In the genomic region with DNA sequence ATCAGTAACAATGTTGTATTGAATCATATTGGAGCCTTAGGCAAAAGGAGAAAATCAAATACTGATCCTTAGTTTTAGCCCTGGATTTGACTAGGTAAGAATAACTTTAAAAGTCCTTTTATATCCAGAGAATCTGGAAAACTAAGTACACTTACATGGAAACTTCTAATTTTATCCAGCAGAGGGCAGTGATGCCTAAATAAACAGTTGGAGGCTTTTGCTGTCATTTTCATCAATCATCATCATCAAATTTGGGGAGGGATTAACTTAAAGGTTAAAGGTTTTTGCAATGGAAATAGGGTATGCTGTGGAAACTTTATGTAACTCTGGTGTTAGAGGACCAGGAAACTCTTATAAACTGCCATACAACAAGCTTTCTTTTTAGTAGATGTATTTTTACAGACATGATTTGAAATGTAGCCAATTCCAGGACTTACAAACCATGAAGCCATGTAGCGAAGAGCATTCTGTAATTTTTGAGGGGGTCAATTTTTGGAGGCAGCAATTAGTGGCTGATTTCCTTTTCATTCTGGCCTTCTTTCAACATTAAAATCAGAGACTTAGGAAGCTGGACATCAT, we compare ENCODE assay signal across 8 cellular contexts.
A peak's percentile ranks its signal among the peaks of the same experiment; 100 is the strongest.
DNase-seq lines count a peak whose midpoint lies in the region; TF ChIP-seq lines count a peak whose summit lies in the region.

No MANE protein-coding gene starts in this region.

- DNase-seq in activated CD4-positive, alpha-beta T cell treated with anti-CD3 and anti-CD28 coated beads, Interleukin-2, amount 10 ng/mL, durations not matched to agents 24 days and 14 days, result peak; percentile 74
- no peak for DNase-seq in activated CD4-positive, alpha-beta T cell treated with anti-CD3 and anti-CD28 coated beads, Interleukin-2, amount 50 U/mL, for 4 hours
- DNase-seq in KBM-7 (peak; percentile 57), SK-N-SH (peak; percentile 30), fibroblast of lung (ENCODE audit: low read depth in 2 of 2) (peak; percentile 30 to 66), putamen (ENCODE audit: low spot score) (peak; percentile 34), 8988T (no peak)
- DNase-seq in NK-92 treated with Interleukin-12 subunit alpha and Interleukin-12 subunit beta, amount 100 ng/mL, for 24 hours (lab: John Stamatoyannopoulos, UW), result no peak

- H3K4me3 ChIP-seq in SK-N-SH (ENCODE audit: low read depth in 2 of 2, low read length in 1 of 2) (no peak overlapping the region), fibroblast of lung (replicated peaks in 1 of 4; ENCODE audit: control extremely low read depth in 1 of 4, insufficient read depth in 1 of 4, low read depth in 3 of 4, low read length in 4 of 4) (no peak overlapping the region)

- H3F3A ChIP-seq in SK-N-SH (replicated peaks; ENCODE audit: insufficient read depth), result no peaks in the 10 kb centered on the region

- 0% methylated on average over 1 of the region's 1 CpG for WGBS in SK-N-SH (ENCODE audit: low lambda C conversion rate)

- no peak overlapping the region for H3K4me3 Mint-ChIP-seq in activated CD4-positive, alpha-beta T cell treated with anti-CD3 and anti-CD28 coated beads, Interleukin-2, amount 10 ng/mL, durations not matched to agents 24 days and 14 days

- H3K9me3 Mint-ChIP-seq in activated CD4-positive, alpha-beta T cell treated with anti-CD3 and anti-CD28 coated beads, Interleukin-2, amount 10 ng/mL, durations not matched to agents 24 days and 14 days, result no peaks in the 10 kb centered on the region

- H3K27me3 ChIP-seq in SK-N-SH (ENCODE audit: insufficient read depth), result peaks cover 9% of the 10 kb centered on the region
- H3K27me3 ChIP-seq in fibroblast of lung (ENCODE audit: control insufficient read depth, insufficient read depth, low read length), result no peaks in the 10 kb centered on the region

- H3K4me1 Mint-ChIP-seq in activated CD4-positive, alpha-beta T cell treated with anti-CD3 and anti-CD28 coated beads, Interleukin-2, amount 10 ng/mL, durations not matched to agents 24 days and 14 days, result peaks cover 2% of the 10 kb centered on the region

- peak; percentile 62 for TF ChIP-seq RAD21 in SK-N-SH (IDR thresholded peaks at IDR 0.05; ENCODE audit: low read length)

- H3K27me3 Mint-ChIP-seq in activated CD4-positive, alpha-beta T cell treated with anti-CD3 and anti-CD28 coated beads, Interleukin-2, amount 10 ng/mL, durations not matched to agents 24 days and 14 days, result peaks cover 2% of the 10 kb centered on the region

- H4K20me1 ChIP-seq in SK-N-SH (ENCODE audit: insufficient read depth) (no peaks in the 10 kb centered on the region), fibroblast of lung (ENCODE audit: control insufficient read depth, extremely low read depth, insufficient read depth, low read length) (no peaks in the 10 kb centered on the region)

- peak; percentile 78 for TF ChIP-seq CTCF in SK-N-SH (IDR thresholded peaks at IDR 0.05)
- TF ChIP-seq CTCF in fibroblast of lung (conservative IDR thresholded peaks at IDR 0.05 in 1 of 2, IDR thresholded peaks at IDR 0.05 in 1 of 2; ENCODE audit: low read depth in 1 of 2, low read length in 2 of 2), result peak; percentile 49 to 61

- no peaks in the 10 kb centered on the region for H3K9me2 ChIP-seq in SK-N-SH

- H3K27ac ChIP-seq in SK-N-SH (ENCODE audit: low read depth in 2 of 2, low read length in 1 of 2) (no peak overlapping the region), fibroblast of lung (ENCODE audit: insufficient read depth, low read length) (no peak overlapping the region)

- in situ Hi-C loops in KBM-7 (cut with MboI; ENCODE audit: low pct_unique_long_range_greater_than_20kb, low sequenced_read_pairs), result no loop called here

- intact Hi-C loops in activated CD4-positive, alpha-beta T cell treated with anti-CD3 and anti-CD28 coated beads, Interleukin-2, amount 10 ng/mL, durations not matched to agents 24 days and 14 days (cut with micrococcal nuclease), result loop anchor here (1.0 to 5.0 kb wide), 3 partner anchors 37 to 1101 kb away; no protein-coding TSS in a partner anchor

- H3K36me3 ChIP-seq in SK-N-SH (replicated peaks in 1 of 2; ENCODE audit: control insufficient read depth in 1 of 2, insufficient read depth in 2 of 2, low read length in 1 of 2) (no peaks in the 10 kb centered on the region), fibroblast of lung (ENCODE audit: control insufficient read depth, insufficient read depth, low read length) (no peaks in the 10 kb centered on the region)

- H3K4me2 ChIP-seq in SK-N-SH, result no peak overlapping the region
- H3K4me2 ChIP-seq in fibroblast of lung (ENCODE audit: extremely low read depth, insufficient read depth, low read length), result no peak overlapping the region

- H3K79me2 ChIP-seq in SK-N-SH (ENCODE audit: insufficient read depth), result no peaks in the 10 kb centered on the region
- H3K79me2 ChIP-seq in fibroblast of lung (ENCODE audit: control insufficient read depth, insufficient read depth, low read length), result no peaks in the 10 kb centered on the region

- no peak overlapping the region for H2AFZ ChIP-seq in SK-N-SH (ENCODE audit: low read depth)
- no peak overlapping the region for H2AFZ ChIP-seq in fibroblast of lung (ENCODE audit: low read length)

- POLR2A ChIA-PET in SK-N-SH (lab: Yijun Ruan, JAX), result no interaction called here

- CTCF ChIA-PET in SK-N-SH (lab: Yijun Ruan, JAX), result interaction anchor here (0.6 to 2.0 kb wide), 15 partner anchors 8 to 861 kb away, joined by 3 to 8 read pairs (median 3); a partner anchor contains a TSS

- H3K36me3 Mint-ChIP-seq in activated CD4-positive, alpha-beta T cell treated with anti-CD3 and anti-CD28 coated beads, Interleukin-2, amount 10 ng/mL, durations not matched to agents 24 days and 14 days (ENCODE audit: low read depth), result no peaks in the 10 kb centered on the region

- H3K9me3 ChIP-seq in SK-N-SH (no peaks in the 10 kb centered on the region), fibroblast of lung (ENCODE audit: control insufficient read depth, insufficient read depth, low read depth, low read length) (no peaks in the 10 kb centered on the region)

- H3K4me1 ChIP-seq in SK-N-SH (ENCODE audit: control insufficient read depth in 1 of 2, insufficient read depth in 2 of 2, low read depth in 1 of 2, low read length in 1 of 2), result no peaks in the 10 kb centered on the region
- no peaks in the 10 kb centered on the region for H3K4me1 ChIP-seq in fibroblast of lung (ENCODE audit: control insufficient read depth, extremely low read depth, insufficient read depth, low read length)

- no peak overlapping the region for H3K27ac Mint-ChIP-seq in activated CD4-positive, alpha-beta T cell treated with anti-CD3 and anti-CD28 coated beads, Interleukin-2, amount 10 ng/mL, durations not matched to agents 24 days and 14 days

- no peak overlapping the region for H3K9ac ChIP-seq in SK-N-SH
- H3K9ac ChIP-seq in fibroblast of lung (ENCODE audit: insufficient read depth, low read length), result no peak overlapping the region

- no peak for TF ChIP-seq EP300 in SK-N-SH (IDR thresholded peaks at IDR 0.05; ENCODE audit: borderline replicate concordance in 1 of 2, low read depth in 1 of 2, low read length in 1 of 2)

TF ChIP-seq in SK-N-SH, 30 proteins besides CTCF, POLR2A, EP300 and RAD21:
- TF ChIP-seq TEAD4 (IDR thresholded peaks at IDR 0.05; ENCODE audit: borderline replicate concordance, insufficient read depth) (no peak), NRF1 (IDR thresholded peaks at IDR 0.05; ENCODE audit: low read depth, low read length) (no peak), RCOR1 (IDR thresholded peaks at IDR 0.05; ENCODE audit: low read length) (no peak)
- TF ChIP-seq, protein P1, sequence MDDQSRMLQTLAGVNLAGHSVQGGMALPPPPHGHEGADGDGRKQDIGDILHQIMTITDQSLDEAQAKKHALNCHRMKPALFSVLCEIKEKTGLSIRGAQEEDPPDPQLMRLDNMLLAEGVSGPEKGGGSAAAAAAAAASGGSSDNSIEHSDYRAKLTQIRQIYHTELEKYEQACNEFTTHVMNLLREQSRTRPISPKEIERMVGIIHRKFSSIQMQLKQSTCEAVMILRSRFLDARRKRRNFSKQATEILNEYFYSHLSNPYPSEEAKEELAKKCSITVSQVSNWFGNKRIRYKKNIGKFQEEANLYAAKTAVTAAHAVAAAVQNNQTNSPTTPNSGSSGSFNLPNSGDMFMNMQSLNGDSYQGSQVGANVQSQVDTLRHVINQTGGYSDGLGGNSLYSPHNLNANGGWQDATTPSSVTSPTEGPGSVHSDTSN (IDR thresholded peaks at IDR 0.05), result peak; percentile 64

Comparison
In these comparisons a context has a peak if more than half of its experiments do, and no peak if none do; other contexts are left out.
1. DNase-seq: peak in activated CD4-positive, alpha-beta T cell treated with anti-CD3 and anti-CD28 coated beads, Interleukin-2, amount 10 ng/mL, durations not matched to agents 24 days and 14 days (single experiment), KBM-7 (single experiment), SK-N-SH (single experiment), fibroblast of lung (2 of 2) and putamen (single experiment); none in activated CD4-positive, alpha-beta T cell treated with anti-CD3 and anti-CD28 coated beads, Interleukin-2, amount 50 U/mL, for 4 hours (0 of 2), NK-92 treated with Interleukin-12 subunit alpha and Interleukin-12 subunit beta, amount 100 ng/mL, for 24 hours (single experiment) and 8988T (single experiment).